ENCODE assay signal across 8 cellular contexts in genomic region chr1:22452401-22452963, GRCh38. TPM values are rescaled to one million over a fixed set of nuclear protein-coding genes. Genes with fewer than 3 reads are reported as not detected.
DNase-seq lines count a peak whose midpoint lies in the region; ATAC-seq and TF ChIP-seq lines count a peak whose summit lies in the region.

No MANE protein-coding gene starts in this region.

- intact Hi-C loops in CD8-positive, alpha-beta T cell (cut with DNase I, micrococcal nuclease): loop anchor here (1.0 to 5.0 kb wide), 3 partner anchors 415 to 1945 kb away; partner anchors contain the start of genes MUL1 (in 1 of the 2) and USP48 (in 1 of the 2)
- intact Hi-C loops in colonic mucosa (cut with DNase I): no loop called here

- TF ChIP-seq RAD21 in liver (IDR thresholded peaks at IDR 0.05): peak in 1 of 2 donors; percentile 36

- H3K4me1 Mint-ChIP-seq in CD8-positive, alpha-beta T cell (ENCODE audit: low read depth): peaks cover 50% of the 10 kb centered on the region

- ATAC-seq in CD8-positive, alpha-beta T cell: peak; percentile 25
- peak; percentile 16 for ATAC-seq in GM19023 (IDR thresholded peaks at IDR 0.05; ENCODE audit: unreplicated experiment)
- ATAC-seq in HG03175 (IDR thresholded peaks at IDR 0.05; ENCODE audit: unreplicated experiment): peak; percentile 5
- ATAC-seq in GM18519 (IDR thresholded peaks at IDR 0.05; ENCODE audit: low FRiP score, unreplicated experiment): no peak

- peaks cover 7% of the 10 kb centered on the region for H3K36me3 Mint-ChIP-seq in CD8-positive, alpha-beta T cell

- H3K4me3 ChIP-seq in CD8-positive, alpha-beta T cell (ENCODE audit: low read depth, low read length): peak overlapping the region; percentile 71
- H3K4me3 ChIP-seq in Peyer's patch (peak overlapping the region; percentile 79 to 92 (median 86)), colonic mucosa (peak overlapping the region; percentile 86), liver (ENCODE audit: low read depth in 1 of 3, low read length in 3 of 3) (peak overlapping the region; percentile 73 to 90 (median 77)), subcutaneous abdominal adipose tissue (ENCODE audit: low read depth in 1 of 5, low read length in 5 of 5) (peak overlapping the region; percentile 87 to 94 (median 93))

- no peaks in the 10 kb centered on the region for H3K27me3 ChIP-seq in CD8-positive, alpha-beta T cell (ENCODE audit: insufficient read depth, low read length)
- H3K27me3 ChIP-seq in Peyer's patch: no peaks in the 10 kb centered on the region
- no peaks in the 10 kb centered on the region for H3K27me3 ChIP-seq in colonic mucosa
- no peaks in the 10 kb centered on the region for H3K27me3 ChIP-seq in liver (ENCODE audit: control insufficient read depth in 4 of 4, insufficient read depth in 4 of 4, low read length in 3 of 4)
- H3K27me3 ChIP-seq in subcutaneous abdominal adipose tissue (ENCODE audit: control insufficient read depth in 5 of 5, insufficient read depth in 4 of 5, low read length in 5 of 5): no peaks in the 10 kb centered on the region

- H3K27ac Mint-ChIP-seq in CD8-positive, alpha-beta T cell: peak overlapping the region; percentile 93

- H3K4me3 Mint-ChIP-seq in CD8-positive, alpha-beta T cell: peak overlapping the region; percentile 93

- TF ChIP-seq CTCF in CD8-positive, alpha-beta T cell (IDR thresholded peaks at IDR 0.05): no peak
- TF ChIP-seq CTCF in Peyer's patch (IDR thresholded peaks at IDR 0.05) (no peak), colonic mucosa (IDR thresholded peaks at IDR 0.05) (no peak), liver (IDR thresholded peaks at IDR 0.05; ENCODE audit: low read depth, low read length, missing input control) (no peak)

- no peaks in the 10 kb centered on the region for H3K36me3 ChIP-seq in CD8-positive, alpha-beta T cell (ENCODE audit: insufficient read depth, low read length)
- H3K36me3 ChIP-seq in Peyer's patch: no peaks in the 10 kb centered on the region
- no peaks in the 10 kb centered on the region for H3K36me3 ChIP-seq in colonic mucosa
- no peaks in the 10 kb centered on the region for H3K36me3 ChIP-seq in liver (ENCODE audit: control insufficient read depth in 4 of 4, insufficient read depth in 3 of 4, low read depth in 1 of 4, low read length in 3 of 4)
- H3K36me3 ChIP-seq in subcutaneous abdominal adipose tissue (ENCODE audit: control insufficient read depth in 5 of 5, insufficient read depth in 5 of 5, low read length in 5 of 5): no peaks in the 10 kb centered on the region

- POLR2A ChIA-PET in CD8-positive, alpha-beta T cell (lab: Charles Lee): interaction anchor here (1.2 to 1.6 kb wide), 2 partner anchors 9 to 11 kb away, joined by 3 to 7 read pairs; no protein-coding TSS in a partner anchor

- no peaks in the 10 kb centered on the region for H3K9me3 Mint-ChIP-seq in CD8-positive, alpha-beta T cell

- 2% methylated on average over 14 of the region's 14 CpGs for WGBS in liver

- H3K4me1 ChIP-seq in CD8-positive, alpha-beta T cell (ENCODE audit: insufficient read depth, low read length): peaks cover 18% of the 10 kb centered on the region
- H3K4me1 ChIP-seq in Peyer's patch (peaks cover 0 to 13% (median 2%) of the 10 kb centered on the region in 4 donors), colonic mucosa (peaks cover 7% of the 10 kb centered on the region), liver (ENCODE audit: control insufficient read depth in 4 of 4, insufficient read depth in 4 of 4, low read length in 3 of 4) (peaks cover 0 to 37% (median 20%) of the 10 kb centered on the region in 4 donors), subcutaneous abdominal adipose tissue (ENCODE audit: control insufficient read depth in 5 of 5, insufficient read depth in 5 of 5, low read length in 5 of 5) (peaks cover 0 to 25% (median 22%) of the 10 kb centered on the region in 5 donors)

- peak in 5 of 7 experiments; percentile 1 to 53 (median 23) for DNase-seq in CD8-positive, alpha-beta T cell
- DNase-seq in Peyer's patch (no peak), colonic mucosa (no peak)

- no peak for TF ChIP-seq POLR2A in Peyer's patch (IDR thresholded peaks at IDR 0.05)

- H3K27me3 Mint-ChIP-seq in CD8-positive, alpha-beta T cell (ENCODE audit: low read depth): no peaks in the 10 kb centered on the region

- peak overlapping the region; percentile 77 to 89 for H3K9ac ChIP-seq in colonic mucosa (ENCODE audit: low read depth in 2 of 2, low read length in 2 of 2)
- H3K9ac ChIP-seq in liver (ENCODE audit: low read depth in 1 of 2, low read length in 2 of 2): peak overlapping the region; percentile 70 to 90
- peak overlapping the region; percentile 43 to 93 (median 91) for H3K9ac ChIP-seq in subcutaneous abdominal adipose tissue (ENCODE audit: low read length in 5 of 5)

- H3K9me3 ChIP-seq in CD8-positive, alpha-beta T cell (ENCODE audit: low read length): no peaks in the 10 kb centered on the region
- no peaks in the 10 kb centered on the region for H3K9me3 ChIP-seq in Peyer's patch
- H3K9me3 ChIP-seq in colonic mucosa: no peaks in the 10 kb centered on the region
- H3K9me3 ChIP-seq in liver (ENCODE audit: control insufficient read depth in 4 of 4, low read length in 3 of 4): no peaks in the 10 kb centered on the region
- no peaks in the 10 kb centered on the region for H3K9me3 ChIP-seq in subcutaneous abdominal adipose tissue (ENCODE audit: control insufficient read depth in 5 of 5, low read length in 5 of 5)

- H3K27ac ChIP-seq in CD8-positive, alpha-beta T cell (ENCODE audit: low read depth, low read length): peak overlapping the region; percentile 82
- H3K27ac ChIP-seq in Peyer's patch (peak overlapping the region; percentile 89 to 96 (median 92)), colonic mucosa (peak overlapping the region; percentile 91), liver (ENCODE audit: low read depth in 1 of 2, low read length in 2 of 2) (peak overlapping the region; percentile 87 to 88), subcutaneous abdominal adipose tissue (ENCODE audit: low read depth, low read length) (peak overlapping the region; percentile 92)

- CTCF ChIA-PET in CD8-positive, alpha-beta T cell (lab: Charles Lee): interaction anchor here (0.9 kb wide), 1 partner anchor 12 kb away, joined by 3 read pairs; no protein-coding TSS in a partner anchor

TF ChIP-seq in liver, 16 proteins besides CTCF, POLR2A, EP300 and RAD21:
- TF ChIP-seq YY1 (IDR thresholded peaks at IDR 0.05): no peak
- peak; percentile 21 for TF ChIP-seq HNF4G (IDR thresholded peaks at IDR 0.05)
- TF ChIP-seq HNF4A (conservative IDR thresholded peaks at IDR 0.05): peak; percentile 28 to 46
- TF ChIP-seq REST (IDR thresholded peaks at IDR 0.05): no peak
- no peak for TF ChIP-seq FOXA1 (IDR thresholded peaks at IDR 0.05)
- no peak for TF ChIP-seq GABPA (IDR thresholded peaks at IDR 0.05 in 1 of 2, conservative IDR thresholded peaks at IDR 0.05 in 1 of 2)
- no peak for TF ChIP-seq SP1 (IDR thresholded peaks at IDR 0.05)
TF ChIP-seq in liver: peak in this region for 2.

RNA-seq across cellular contexts. Expression of gene ZBTB40, which starts 0.8 kb away (rescaled TPM):
- total RNA-seq in CD8-positive, alpha-beta T cell: 10 to 100 TPM; 20.9 to 21.3 TPM
- total RNA-seq in Peyer's patch (10 to 100 TPM; 25.7 to 38.0 (median 32.5) TPM), colonic mucosa (10 to 100 TPM; 11.2 to 16.2 TPM), liver (10 to 100 TPM in 1 of 2 donors, 1 to 10 TPM in 1; 7.1 to 11.2 TPM)
- 1 to 10 TPM; 2.1 to 2.2 TPM for polyA plus RNA-seq in liver

Comparison
In these comparisons a context has a peak if more than half of its experiments do, and no peak if none do; other contexts are left out.
1. DNase-seq: peak in CD8-positive, alpha-beta T cell (5 of 7); none in Peyer's patch (0 of 3) and colonic mucosa (single experiment).
2. Peak in every context shown above with its lines, with median percentiles within 50 percentile points of each other: H3K27ac ChIP-seq, H3K4me3 ChIP-seq and H3K9ac ChIP-seq.